Comparison of ENCODE assay signal across 21 cellular contexts in the genomic region with DNA sequence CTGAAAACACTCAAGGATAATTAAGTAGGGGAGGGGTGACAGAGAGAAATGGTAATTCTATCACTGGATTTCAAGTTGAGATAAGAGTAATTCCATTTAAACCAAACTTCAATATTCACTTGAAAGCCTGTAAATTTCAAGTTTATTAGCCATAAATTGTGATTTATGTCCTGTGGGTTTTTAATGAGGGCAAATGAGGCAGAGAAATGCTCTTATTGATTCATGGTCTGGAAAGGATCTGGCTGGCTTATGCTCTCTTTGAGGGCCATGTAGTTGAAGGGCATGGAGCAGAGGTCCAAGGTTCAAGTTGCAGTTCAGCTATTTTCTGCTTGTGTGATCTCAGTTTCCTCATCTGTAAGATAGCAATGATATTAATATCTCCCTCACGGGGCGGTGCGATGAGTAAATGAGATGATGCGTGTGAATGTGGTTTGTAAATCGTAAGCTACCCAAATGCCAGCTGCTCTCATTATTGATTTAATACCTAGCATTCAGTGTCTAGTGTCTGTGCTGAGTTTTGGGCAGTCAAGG.
"Had no signal": no experiment of that assay in that cellular context is flagged by ENCODE, and none has a peak within 500 bp of the region (broad histone marks: within the 10 kb centered on the region; RNA-seq: fewer than 3 reads in every experiment).

No MANE protein-coding gene starts in this region.

- H3K27ac Mint-ChIP-seq: activated B cell treated with CpG ODN at 0.5 μM for 24 hours; activated T-cell treated with anti-CD3 and anti-CD28 coated beads, Interleukin-2, amount 50 U/mL, for 72 hours; mesothelial cell of epicardium; nephron progenitor cell; T-helper 2 cell treated with Interferon-gamma antibody and Interleukin-4, amounts not matched to agents 5 μg/mL and 100 μg/mL, for 36 hours had no signal

- H3K4me1 Mint-ChIP-seq: nephron progenitor cell had no signal

- H3K4me3 Mint-ChIP-seq: activated B cell treated with CpG ODN at 0.5 μM for 24 hours; activated T-cell treated with anti-CD3 and anti-CD28 coated beads, Interleukin-2, amount 50 U/mL, for 72 hours; mesothelial cell of epicardium; nephron progenitor cell; T-helper 2 cell treated with Interferon-gamma antibody and Interleukin-4, amounts not matched to agents 5 μg/mL and 100 μg/mL, for 36 hours had no signal

- H3K27me3 Mint-ChIP-seq: activated B cell treated with CpG ODN at 0.5 μM for 24 hours had no signal

- DNase-seq: activated B cell treated with CpG ODN at 0.5 μM for 24 hours; activated CD4-positive, alpha-beta T cell treated with anti-CD3 and anti-CD28 coated beads for 4 hours; activated CD8-positive, alpha-beta memory T cell treated with anti-CD3 and anti-CD28 coated beads, Interleukin-2, amount 50 U/mL, for 4 hours; activated effector memory CD4-positive, alpha-beta T cell treated with anti-CD3 and anti-CD28 coated beads, Interleukin-2, amount 50 U/mL, for 16 hours; activated naive CD4-positive, alpha-beta T cell treated with anti-CD3 and anti-CD28 coated beads, Interleukin-2, amount 50 U/mL, for 16 hours; activated T-cell treated with anti-CD3 and anti-CD28 coated beads, Interleukin-2, amount 50 U/mL, for 72 hours; aorta; brain microvascular endothelial cell; central memory CD4-positive, alpha-beta T cell; dorsolateral prefrontal cortex; foreskin melanocyte; hypothalamus; islet precursor cell; left lung; nephron progenitor cell; occipital lobe; stimulated activated CD4-positive, alpha-beta T cell treated with anti-CD3 and anti-CD28 coated beads, Interleukin-2, amount 100 ng/mL, for 24 hours; stimulated activated naive CD4-positive, alpha-beta T cell treated with Interleukin-2 at 50 U/mL for 16 hours; thyroid gland had no signal

- ATAC-seq: activated T-cell treated with anti-CD3 and anti-CD28 coated beads, Interleukin-2, amount 50 U/mL, for 72 hours; left lung had no signal

- H3K4me3 ChIP-seq: dorsolateral prefrontal cortex, left lung, thyroid gland had no signal
